Comparison of ENCODE assay signal across 8 cellular contexts in the genomic region with DNA sequence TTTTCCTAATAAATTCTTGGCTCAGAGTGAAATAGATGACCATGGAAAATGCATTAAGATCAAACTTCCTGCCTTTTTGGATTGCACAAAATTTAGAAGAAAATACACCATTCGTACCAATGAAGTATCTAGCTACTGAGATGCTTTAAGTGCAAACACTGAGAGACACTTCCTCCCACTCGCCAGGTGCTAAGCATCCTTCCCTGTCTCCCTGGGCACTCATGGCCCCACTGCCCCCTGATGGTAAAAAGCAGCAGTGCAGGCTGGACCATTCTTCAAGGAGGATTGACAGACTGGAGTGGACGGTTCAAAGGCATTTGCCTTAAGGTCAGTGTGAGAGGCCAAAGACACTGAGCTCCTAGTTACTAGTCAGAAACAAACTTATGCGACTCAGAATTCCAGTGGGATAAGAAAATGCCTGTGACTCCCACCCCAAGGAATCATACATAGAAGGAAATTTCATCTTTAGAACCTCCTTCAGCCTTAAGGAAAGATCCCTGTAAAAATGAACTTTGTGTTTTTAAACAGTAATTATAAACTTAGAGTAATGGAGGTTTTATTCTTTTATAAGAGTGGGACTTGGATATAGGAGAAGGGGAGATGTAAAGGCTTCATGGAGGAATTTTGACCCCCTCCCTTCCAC.
DNase-seq lines count a peak whose midpoint lies in the region; ATAC-seq, FAIRE-seq and TF ChIP-seq lines count a peak whose summit lies in the region.

No MANE protein-coding gene starts in this region.

- no peak overlapping the region for H3K4me3 ChIP-seq in A549

- POLR2A ChIA-PET in A549 (lab: Yijun Ruan, JAX) = no interaction called here

- peak; percentile 72 to 81 for TF ChIP-seq RAD21 in A549 (conservative IDR thresholded peaks at IDR 0.05 in 1 of 2, IDR thresholded peaks at IDR 0.05 in 1 of 2)

- ATAC-seq in A549 (peak; percentile 87 to 97), HG02970 (IDR thresholded peaks at IDR 0.05; ENCODE audit: low FRiP score, unreplicated experiment) (peak; percentile 75)

- DNase-seq in A549 (ENCODE audit: low read depth in 1 of 2, low spot score in 1 of 2) = peak; percentile 55 to 76
- peak; percentile 66 for DNase-seq in GM13977 (ENCODE audit: low spot score)
- peak; percentile 76 for DNase-seq in NCI-H2227 (lab: John Stamatoyannopoulos, UW; ENCODE audit: unreplicated experiment)
- peak; percentile 41 to 58 for DNase-seq in activated CD4-positive, alpha-beta T cell treated with anti-CD3 and anti-CD28 coated beads, Interleukin-2, amount 50 U/mL, for 24 hours (ENCODE audit: low read depth in 1 of 2, low spot score in 1 of 2)
- DNase-seq in dermis blood vessel endothelial cell = peak; percentile 60
- peak; percentile 68 for DNase-seq in medulla oblongata (ENCODE audit: extremely low spot score)
- DNase-seq in stimulated activated CD8-positive, alpha-beta memory T cell treated with anti-CD3 and anti-CD28 coated beads, Interleukin-15, amount 100 ng/mL, for 48 hours (ENCODE audit: low read depth in 2 of 2) = peak; percentile 31 to 35

- no peaks in the 10 kb centered on the region for H3K4me1 ChIP-seq in A549

- no peak overlapping the region for H3K27ac ChIP-seq in A549

- FAIRE-seq in A549 (lab: Jason Lieb, UNC) = peak; percentile 39

- CTCF ChIA-PET in A549 (lab: Yijun Ruan, JAX) = interaction anchor here (0.7 to 2.4 kb wide), 8 partner anchors 10 to 722 kb away, joined by 3 to 9 read pairs (median 3); a partner anchor contains a TSS

- TF ChIP-seq POLR2A in A549 (IDR thresholded peaks at IDR 0.05; ENCODE audit: low read length) = no peak

- in situ Hi-C loops in GM13977 (cut with MboI; ENCODE audit: low pct_unique_long_range_greater_than_20kb, low sequenced_read_pairs, unreplicated experiment) = loop anchor here (25.0 kb wide), 1 partner anchor 746 kb away; no protein-coding TSS in a partner anchor

- WGBS in A549 (ENCODE audit: missing lambda C conversion rate) = 8% methylated on average over 4 of the region's 4 CpGs

- TF ChIP-seq CTCF in A549 (IDR thresholded peaks at IDR 0.05) (peak; percentile 65), GM13977 (IDR thresholded peaks at IDR 0.05; ENCODE audit: extremely low read depth, insufficient read depth, missing control alignments) (peak; percentile 97)

- H3K4me2 ChIP-seq in A549 = no peak overlapping the region

- TF ChIP-seq EP300 in A549 (IDR thresholded peaks at IDR 0.05) = no peak

- no peaks in the 10 kb centered on the region for H3K9me3 ChIP-seq in A549

TF ChIP-seq in A549, 52 proteins besides CTCF, POLR2A, EP300 and RAD21:
- TF ChIP-seq ZFP36 (IDR thresholded peaks at IDR 0.05; ENCODE audit: borderline replicate concordance, partially characterized antibody) (peak; percentile 0), RNF2 (IDR thresholded peaks at IDR 0.05; ENCODE audit: borderline replicate concordance, low read depth) (peak; percentile 88; the same call in 1 of the 2 replicates), SMC3 (IDR thresholded peaks at IDR 0.05) (peak; percentile 59), FOSB (CRISPR knock-in tag; IDR thresholded peaks at IDR 0.05) (no peak), RARB (CRISPR knock-in tag; IDR thresholded peaks at IDR 0.05) (no peak), CBX8 (IDR thresholded peaks at IDR 0.05) (no peak)
- TF ChIP-seq, protein P1, sequence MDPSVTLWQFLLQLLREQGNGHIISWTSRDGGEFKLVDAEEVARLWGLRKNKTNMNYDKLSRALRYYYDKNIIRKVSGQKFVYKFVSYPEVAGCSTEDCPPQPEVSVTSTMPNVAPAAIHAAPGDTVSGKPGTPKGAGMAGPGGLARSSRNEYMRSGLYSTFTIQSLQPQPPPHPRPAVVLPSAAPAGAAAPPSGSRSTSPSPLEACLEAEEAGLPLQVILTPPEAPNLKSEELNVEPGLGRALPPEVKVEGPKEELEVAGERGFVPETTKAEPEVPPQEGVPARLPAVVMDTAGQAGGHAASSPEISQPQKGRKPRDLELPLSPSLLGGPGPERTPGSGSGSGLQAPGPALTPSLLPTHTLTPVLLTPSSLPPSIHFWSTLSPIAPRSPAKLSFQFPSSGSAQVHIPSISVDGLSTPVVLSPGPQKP (IDR thresholded peaks at IDR 0.05; ENCODE audit: low read depth, low read length) = no peak
